In the genomic region with DNA sequence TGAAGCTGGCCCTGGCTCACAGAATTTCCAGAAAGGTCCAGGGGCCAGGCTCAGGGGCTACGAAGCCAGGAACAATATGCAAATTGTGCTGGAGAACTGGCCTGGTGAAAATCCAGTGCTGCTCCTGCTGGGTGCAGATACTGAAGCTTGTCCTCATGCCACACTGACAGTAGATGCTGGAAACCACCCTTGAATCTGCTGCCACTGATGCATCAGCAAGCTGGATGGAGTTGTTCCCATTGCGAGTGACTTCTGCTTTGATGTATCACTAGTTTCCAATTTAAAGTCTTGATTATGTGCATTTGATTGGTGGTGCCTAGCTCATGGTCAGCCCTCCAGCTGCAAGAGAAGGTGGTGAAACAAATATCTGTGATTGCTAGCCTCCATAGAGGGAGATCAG, we compare ENCODE assay signal across 22 cellular contexts.
"Had no signal": no experiment of that assay in that cellular context is flagged by ENCODE, and none has a peak within 500 bp of the region (broad histone marks: within the 10 kb centered on the region; RNA-seq: fewer than 3 reads in every experiment).

No MANE protein-coding gene starts in this region.

- H3K27ac ChIP-seq: dorsolateral prefrontal cortex, neural progenitor cell, prostate gland, right atrium auricular region, thoracic aorta, tibial nerve had no signal

- ATAC-seq: mucosa of descending colon; naive thymus-derived CD4-positive, alpha-beta T cell; sciatic nerve had no signal

- H3K27ac Mint-ChIP-seq: mesothelial cell of epicardium; neural progenitor cell; stimulated activated naive CD8-positive, alpha-beta T cell treated with anti-CD3 and anti-CD28 coated beads, Interleukin-15, Interleukin-2, amounts not matched to agents 100 ng/mL and 50 ng/mL, for 24 hours had no signal

- DNase-seq: effector CD4-positive, alpha-beta T cell; gastrocnemius medialis; left ventricle myocardium superior; lower lobe of right lung; mucosa of descending colon; naive thymus-derived CD4-positive, alpha-beta T cell; stimulated activated CD4-positive, alpha-beta T cell treated with anti-CD3 and anti-CD28 coated beads, Interleukin-2, amount 100 ng/mL, for 24 hours; stimulated activated CD4-positive, alpha-beta T cell treated with anti-CD3 and anti-CD28 coated beads, Interleukin-4, amount 100 ng/mL, for 24 hours; upper lobe of left lung had no signal

- H3K4me1 ChIP-seq: neural progenitor cell, prostate gland had no signal

- FAIRE-seq: colon, urothelium cell line had no signal

- H3K4me1 Mint-ChIP-seq: neural progenitor cell had no signal

- H3K36me3 Mint-ChIP-seq: mesothelial cell of epicardium; neural progenitor cell; stimulated activated effector memory CD8-positive, alpha-beta T cell treated with anti-CD3 and anti-CD28 coated beads, Interleukin-12 subunit alpha, Interleukin-12 subunit beta, amount 100 ng/mL, for 72 hours had no signal

- H3K36me3 ChIP-seq: gastrocnemius medialis, lower lobe of right lung, neural progenitor cell, prostate gland, right atrium auricular region, thoracic aorta, tibial nerve, upper lobe of left lung had no signal

- H3K9ac ChIP-seq: neural progenitor cell had no signal

- H3K9me3 Mint-ChIP-seq: mesothelial cell of epicardium; naive thymus-derived CD4-positive, alpha-beta T cell; nephron; neural progenitor cell; stimulated activated effector memory CD8-positive, alpha-beta T cell treated with anti-CD3 and anti-CD28 coated beads, Interleukin-12 subunit alpha, Interleukin-12 subunit beta, amount 100 ng/mL, for 72 hours; stimulated activated naive CD8-positive, alpha-beta T cell treated with anti-CD3 and anti-CD28 coated beads, Interleukin-15, Interleukin-2, amounts not matched to agents 100 ng/mL and 50 ng/mL, for 24 hours had no signal

- H3K4me3 ChIP-seq: dorsolateral prefrontal cortex, gastrocnemius medialis, lower lobe of right lung, mucosa of descending colon, neural progenitor cell, prostate gland, right atrium auricular region, thoracic aorta, tibial nerve, upper lobe of left lung had no signal

- H2AFZ ChIP-seq: neural progenitor cell had no signal

- H3K4me2 ChIP-seq: neural progenitor cell had no signal

- H3K27me3 Mint-ChIP-seq: stimulated activated naive CD8-positive, alpha-beta T cell treated with anti-CD3 and anti-CD28 coated beads, Interleukin-15, Interleukin-2, amounts not matched to agents 100 ng/mL and 50 ng/mL, for 24 hours had no signal

- H3K4me3 Mint-ChIP-seq: mesothelial cell of epicardium; nephron; neural progenitor cell; stimulated activated effector memory CD8-positive, alpha-beta T cell treated with anti-CD3 and anti-CD28 coated beads, Interleukin-12 subunit alpha, Interleukin-12 subunit beta, amount 100 ng/mL, for 72 hours; stimulated activated naive CD8-positive, alpha-beta T cell treated with anti-CD3 and anti-CD28 coated beads, Interleukin-15, Interleukin-2, amounts not matched to agents 100 ng/mL and 50 ng/mL, for 24 hours had no signal

- H3K27me3 ChIP-seq: gastrocnemius medialis, neural progenitor cell, right atrium auricular region, tibial nerve, upper lobe of left lung had no signal

- H3K9me3 ChIP-seq: gastrocnemius medialis, lower lobe of right lung, mucosa of descending colon, prostate gland, right atrium auricular region, thoracic aorta, tibial nerve, upper lobe of left lung had no signal
